In the genomic region with DNA sequence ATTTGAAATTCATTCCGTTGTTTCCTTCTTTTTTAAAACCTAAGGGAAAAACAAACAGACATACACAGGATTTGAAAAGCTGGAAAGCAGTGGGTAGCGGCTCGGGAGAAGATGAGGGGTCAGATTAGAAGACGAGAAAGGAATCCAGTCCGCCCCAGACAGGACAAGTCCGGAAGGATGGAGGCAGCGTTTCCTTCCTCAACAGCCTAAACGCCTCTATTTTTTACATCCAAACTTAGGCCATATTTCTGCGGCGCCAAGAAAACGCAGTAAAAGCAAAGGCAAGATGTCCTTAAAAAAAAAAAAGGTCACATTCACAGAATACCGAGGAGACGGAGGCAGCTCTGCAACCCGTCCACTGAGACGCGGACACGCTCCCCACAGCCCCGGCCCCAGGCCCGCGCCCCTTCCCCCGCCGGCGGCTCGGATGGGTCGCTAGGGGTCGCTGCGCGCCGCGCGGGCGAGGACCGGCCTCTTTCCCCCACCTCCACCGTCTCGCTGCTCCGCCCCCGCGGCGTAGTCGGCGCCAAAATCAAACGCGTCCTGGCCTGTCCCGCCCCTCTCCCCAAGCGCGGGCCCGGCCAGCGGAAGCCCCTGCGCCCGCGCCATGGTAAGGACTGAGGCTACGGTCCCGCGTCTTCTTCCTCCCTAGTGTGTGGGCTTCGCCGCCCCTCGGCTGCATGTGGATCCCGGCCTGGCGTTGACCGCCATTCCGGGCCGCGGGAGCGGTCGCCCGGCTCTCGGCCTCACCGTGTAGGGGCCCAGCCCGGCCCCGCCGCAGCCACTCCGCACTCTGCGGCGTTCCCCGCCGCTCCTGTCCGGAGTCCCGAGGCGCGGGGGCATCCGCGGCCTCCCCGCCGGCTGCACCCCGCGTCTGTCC, we compare ENCODE assay signal across 8 cellular contexts. TPM values are rescaled to one million over a fixed set of nuclear protein-coding genes. Genes with fewer than 3 reads are reported as not detected.
DNase-seq lines count a peak whose midpoint lies in the region; ATAC-seq, FAIRE-seq and TF ChIP-seq lines count a peak whose summit lies in the region.

A gene with protein sequence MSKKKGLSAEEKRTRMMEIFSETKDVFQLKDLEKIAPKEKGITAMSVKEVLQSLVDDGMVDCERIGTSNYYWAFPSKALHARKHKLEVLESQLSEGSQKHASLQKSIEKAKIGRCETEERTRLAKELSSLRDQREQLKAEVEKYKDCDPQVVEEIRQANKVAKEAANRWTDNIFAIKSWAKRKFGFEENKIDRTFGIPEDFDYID (plus strand): TSS at position 558 of the 880 bp plus-strand sequence. CDS start 50 bp downstream, at position 608.

- FAIRE-seq in urothelium cell line (lab: Jason Lieb, UNC) = no peak

- H3K4me3 ChIP-seq in right atrium auricular region (peak within 1 kb of the TSS; percentile 60 to 75), psoas muscle (peak within 1 kb of the TSS; percentile 85)

- peak; percentile 77 for DNase-seq in NCI-H146 (lab: John Stamatoyannopoulos, UW)
- peak; percentile 43 for DNase-seq in amniotic stem cell (lab: John Stamatoyannopoulos, UW)
- peak; percentile 67 for DNase-seq in right atrium auricular region (ENCODE audit: low spot score)
- DNase-seq in psoas muscle = peak; percentile 83 to 92
- DNase-seq in urothelium cell line (ENCODE audit: low spot score) = peak; percentile 93

- TF ChIP-seq CTCF in right atrium auricular region (IDR thresholded peaks at IDR 0.05) = peak; percentile 99
- TF ChIP-seq CTCF in psoas muscle (IDR thresholded peaks at IDR 0.05) = peak; percentile 98

- 1 to 3% (median 1%) methylated on average over 57 to 86 of the region's 86 CpGs for WGBS in psoas muscle, 3 donors

- H3K27me3 ChIP-seq in right atrium auricular region (no peaks in the 10 kb centered on the region), psoas muscle (ENCODE audit: insufficient read depth in 3 of 3, low read length in 2 of 3) (no peaks in the 10 kb centered on the region)

- H3K27ac Mint-ChIP-seq in T-helper 1 cell treated with Interleukin-12 subunit alpha and Interleukin-12 subunit beta and Interleukin-4 antibody, amounts not matched to agents 30 μg/mL and 1 μg/mL, for 36 hours = peak within 1 kb of the TSS; percentile 86

- ATAC-seq in GM18499 (IDR thresholded peaks at IDR 0.05; ENCODE audit: insufficient read depth, unreplicated experiment) = peak; percentile 42
- peak; percentile 75 for ATAC-seq in HG02870 (IDR thresholded peaks at IDR 0.05; ENCODE audit: unreplicated experiment)
- ATAC-seq in psoas muscle = peak; percentile 95 to 98 (median 97)

- peaks cover 8% of the 10 kb centered on the region for H3K36me3 Mint-ChIP-seq in T-helper 1 cell treated with Interleukin-12 subunit alpha and Interleukin-12 subunit beta and Interleukin-4 antibody, amounts not matched to agents 30 μg/mL and 1 μg/mL, for 36 hours (ENCODE audit: low read depth)

- H3K36me3 ChIP-seq in right atrium auricular region = no peaks in the 10 kb centered on the region
- no peaks in the 10 kb centered on the region for H3K36me3 ChIP-seq in psoas muscle (ENCODE audit: insufficient read depth in 1 of 2, low read depth in 1 of 2)

- H3K27me3 Mint-ChIP-seq in T-helper 1 cell treated with Interleukin-12 subunit alpha and Interleukin-12 subunit beta and Interleukin-4 antibody, amounts not matched to agents 30 μg/mL and 1 μg/mL, for 36 hours (ENCODE audit: low read depth) = peaks cover 17% of the 10 kb centered on the region

- intact Hi-C loops in psoas muscle (cut with DNase I) = loop anchor here (1.0 to 10.0 kb wide), 8 partner anchors 88 to 407 kb away; a partner anchor contains a TSS

- H3K4me3 Mint-ChIP-seq in T-helper 1 cell treated with Interleukin-12 subunit alpha and Interleukin-12 subunit beta and Interleukin-4 antibody, amounts not matched to agents 30 μg/mL and 1 μg/mL, for 36 hours = peak within 1 kb of the TSS; percentile 95

- H3K9me3 Mint-ChIP-seq in T-helper 1 cell treated with Interleukin-12 subunit alpha and Interleukin-12 subunit beta and Interleukin-4 antibody, amounts not matched to agents 30 μg/mL and 1 μg/mL, for 36 hours = no peaks in the 10 kb centered on the region

- H3K4me1 ChIP-seq in right atrium auricular region = peaks cover 0 to 16% of the 10 kb centered on the region in 2 donors
- H3K4me1 ChIP-seq in psoas muscle = peaks cover 8% of the 10 kb centered on the region

- H3K9me3 ChIP-seq in right atrium auricular region = no peaks in the 10 kb centered on the region
- H3K9me3 ChIP-seq in psoas muscle = no peaks in the 10 kb centered on the region

- peaks cover 28% of the 10 kb centered on the region for H3K4me1 Mint-ChIP-seq in T-helper 1 cell treated with Interleukin-12 subunit alpha and Interleukin-12 subunit beta and Interleukin-4 antibody, amounts not matched to agents 30 μg/mL and 1 μg/mL, for 36 hours (ENCODE audit: low read depth)

- H3K27ac ChIP-seq in right atrium auricular region (peak within 1 kb of the TSS in 1 of 2 donors; percentile 4), psoas muscle (peak within 1 kb of the TSS; percentile 28)

RNA-seq across cellular contexts. Expression of the gene that starts here (rescaled TPM):
- total RNA-seq in right atrium auricular region = not detected
- total RNA-seq in psoas muscle = 1 to 10 TPM in 1 of 4 donors, not detected in 3; 1.4 TPM
- polyA plus RNA-seq in psoas muscle = under 1 TPM; 0.12 to 0.48 (median 0.32) TPM

Comparison
In these comparisons a context has a peak if more than half of its experiments do, and no peak if none do; other contexts are left out.
1. Peak in DNase-seq and H3K4me3 ChIP-seq in right atrium auricular region; RNA of the gene not detected or under 1 TPM.
2. ATAC-seq: peak in every context shown above with its lines; median percentile 97 in psoas muscle; 75 in HG02870; 42 in GM18499.
3. DNase-seq: peak in every context shown above with its lines; median percentile 93 in urothelium cell line; 88 in psoas muscle; 77 in NCI-H146; 67 in right atrium auricular region; 43 in amniotic stem cell.